33 cellular contexts compared by ENCODE assay signal in the genomic region with DNA sequence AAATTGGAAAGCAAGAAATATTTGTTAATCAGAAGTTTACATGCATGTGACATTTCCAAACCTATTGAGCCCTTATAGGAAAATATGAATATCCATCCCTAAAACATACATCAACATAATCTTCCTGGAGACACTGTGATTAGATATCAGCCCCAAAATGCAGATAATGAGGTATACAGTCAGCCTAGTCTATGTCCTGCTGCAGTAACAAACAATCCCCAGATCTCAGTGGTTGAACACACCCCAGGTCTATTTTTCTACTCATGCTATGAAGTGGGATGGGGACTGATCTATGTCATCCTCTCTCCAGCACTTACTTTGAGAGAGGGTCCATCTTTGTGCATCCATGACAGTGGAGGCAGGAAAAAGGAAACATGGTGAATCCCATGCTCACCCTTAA.
"Had no signal": no experiment of that assay in that cellular context is flagged by ENCODE, and none has a peak within 500 bp of the region (broad histone marks: within the 10 kb centered on the region; RNA-seq: fewer than 3 reads in every experiment).

No MANE protein-coding gene starts in this region.

- H3K4me3 ChIP-seq: adrenal gland, ascending aorta, body of pancreas, breast epithelium, cardiac muscle cell had no signal

- H3K27ac ChIP-seq: adrenal gland, ascending aorta, body of pancreas, brain microvascular endothelial cell, breast epithelium, cardiac muscle cell had no signal

- H3K36me3 ChIP-seq: adrenal gland, ascending aorta, brain microvascular endothelial cell, breast epithelium, cardiac muscle cell had no signal

- H3K27me3 ChIP-seq: ascending aorta, body of pancreas, brain microvascular endothelial cell, cardiac muscle cell had no signal

- H3K4me1 ChIP-seq: adrenal gland, ascending aorta, body of pancreas, breast epithelium had no signal

- ATAC-seq: activated naive CD4-positive, alpha-beta T cell treated with anti-CD3 and anti-CD28 coated beads, Interleukin-2, amount 50 U/mL, for 72 hours; activated naive CD8-positive, alpha-beta T cell treated with anti-CD3 and anti-CD28 coated beads, Interleukin-2, amount 50 U/mL, for 24 hours; activated T-cell treated with anti-CD3 and anti-CD28 coated beads, Interleukin-2, amount 50 U/mL, for 4 hours; activated T-cell treated with anti-CD3 and anti-CD28 coated beads, Interleukin-2, amount 50 U/mL, for 72 hours; activated T-helper 17 cell treated with anti-CD3 and anti-CD28 coated beads, Interleukin-2, amount 50 U/mL, for 72 hours; body of pancreas had no signal

- FAIRE-seq: astrocyte had no signal

- DNase-seq: activated effector memory CD4-positive, alpha-beta T cell treated with anti-CD3 and anti-CD28 coated beads, Interleukin-2, amount 50 U/mL, for 16 hours; activated effector memory CD4-positive, alpha-beta T cell treated with Interleukin-2 at 50 U/mL for 16 hours; activated gamma-delta T cell; activated gamma-delta T cell treated with Interleukin-2 at 50 U/mL for 16 hours; activated naive CD4-positive, alpha-beta T cell; activated naive CD4-positive, alpha-beta T cell treated with anti-CD3 and anti-CD28 coated beads for 36 hours; activated naive CD4-positive, alpha-beta T cell treated with anti-CD3 and anti-CD28 coated beads, Interleukin-2, amount 10 ng/mL, durations not matched to agents 7 days and 5 days; activated naive CD4-positive, alpha-beta T cell treated with anti-CD3 and anti-CD28 coated beads, Interleukin-2, amount 50 U/mL, for 16 hours; activated naive CD4-positive, alpha-beta T cell treated with Interleukin-2 at 50 U/mL for 16 hours; activated naive CD8-positive, alpha-beta T cell treated with anti-CD3 and anti-CD28 coated beads for 36 hours; activated naive CD8-positive, alpha-beta T cell treated with anti-CD3 and anti-CD28 coated beads, Interleukin-2, amount 10 ng/mL, durations not matched to agents 7 days and 5 days; activated naive CD8-positive, alpha-beta T cell treated with anti-CD3 and anti-CD28 coated beads, Interleukin-2, amount 50 U/mL, for 24 hours; activated T-cell treated with anti-CD3 and anti-CD28 coated beads, Interleukin-2, amount 50 U/mL, for 1 hour; activated T-cell treated with anti-CD3 and anti-CD28 coated beads, Interleukin-2, amount 50 U/mL, for 24 hours; activated T-cell treated with anti-CD3 and anti-CD28 coated beads, Interleukin-2, amount 50 U/mL, for 4 hours; activated T-cell treated with anti-CD3 and anti-CD28 coated beads, Interleukin-2, amount 50 U/mL, for 48 hours; activated T-cell treated with anti-CD3 and anti-CD28 coated beads, Interleukin-2, amount 50 U/mL, for 72 hours; adrenal gland; amniotic stem cell; amygdala; anterior cingulate cortex; aorta; body of pancreas; brain microvascular endothelial cell; caudate nucleus; central memory CD4-positive, alpha-beta T cell; cerebellar nuclear complex had no signal
